7 cellular contexts compared by ENCODE assay signal in genomic region chr2:11750422-11750821, GRCh38. TPM values are rescaled to one million over a fixed set of nuclear protein-coding genes. Genes with fewer than 3 reads are reported as not detected.
DNase-seq lines count a peak whose midpoint lies in the region; ATAC-seq and TF ChIP-seq lines count a peak whose summit lies in the region.

No MANE protein-coding gene starts in this region.

- H3K27me3 ChIP-seq in vagina, result no peaks in the 10 kb centered on the region

- H3K4me3 Mint-ChIP-seq in CD14-positive monocyte, result no peak overlapping the region

- no peak overlapping the region for H3K27ac Mint-ChIP-seq in CD14-positive monocyte

- intact Hi-C loops in OCI-LY7 (cut with micrococcal nuclease; ENCODE audit: unreplicated experiment) (loop anchor here (5.0 kb wide), 2 partner anchors 297 to 1303 kb away; partner anchors contain the start of gene ODC1), vagina (cut with DNase I) (no loop called here), CD14-positive monocyte (cut with micrococcal nuclease) (no loop called here)

- CTCF ChIA-PET in OCI-LY7 (lab: Charles Lee; ENCODE audit: unreplicated experiment), result interaction anchor here (1.2 to 1.7 kb wide), 3 partner anchors 9 to 29 kb away, joined by 4 read pairs; no protein-coding TSS in a partner anchor

- TF ChIP-seq CTCF in OCI-LY7 (conservative IDR thresholded peaks at IDR 0.05; ENCODE audit: low read length), result no peak
- TF ChIP-seq CTCF in vagina (IDR thresholded peaks at IDR 0.05), result no peak
- TF ChIP-seq CTCF in CD14-positive monocyte (IDR thresholded peaks at IDR 0.05), result no peak

- H3K4me1 ChIP-seq in OCI-LY7 (ENCODE audit: insufficient read depth, low read length, poor library complexity, severe bottlenecking) (peaks cover 85% of the 10 kb centered on the region), vagina (peaks cover 75% of the 10 kb centered on the region)

- BruUV-seq in OCI-LY7 (replicated peaks; lab: Mats Ljungman, UMichigan), result no TSS peak

- H3K79me2 ChIP-seq in OCI-LY7 (ENCODE audit: insufficient read depth, low read depth, low read length), result peaks cover 75% of the 10 kb centered on the region

- no peak overlapping the region for H2AFZ ChIP-seq in OCI-LY7 (ENCODE audit: low read length)

- TF ChIP-seq POLR2A in vagina (IDR thresholded peaks at IDR 0.05), result no peak

- H3K4me2 ChIP-seq in OCI-LY7 (ENCODE audit: low read length), result peak overlapping the region; percentile 98

- no peaks in the 10 kb centered on the region for H3K9me3 Mint-ChIP-seq in CD14-positive monocyte

- peaks cover 73% of the 10 kb centered on the region for H3K4me1 Mint-ChIP-seq in CD14-positive monocyte

- DNase-seq in OCI-LY7 (ENCODE audit: low spot score), result peak; percentile 78
- no peak for DNase-seq in epithelial cell of prostate (ENCODE audit: low read depth, low spot score)
- no peak for DNase-seq in vagina (ENCODE audit: extremely low spot score in 2 of 2)
- no peak for DNase-seq in CD14-positive monocyte (ENCODE audit: low spot score)
- DNase-seq in NCI-H748 treated with DMSO at 0.1 percent for 48 hours (lab: John Stamatoyannopoulos, UW), result no peak

- H3K4me3 ChIP-seq in OCI-LY7 (ENCODE audit: low read depth, low read length, poor library complexity, severe bottlenecking) (peak overlapping the region; percentile 80), vagina (no peak overlapping the region)

- ATAC-seq in GM18873 (IDR thresholded peaks at IDR 0.05; ENCODE audit: low FRiP score, unreplicated experiment) (peak; percentile 38), HG02588 (IDR thresholded peaks at IDR 0.05; ENCODE audit: unreplicated experiment) (peak; percentile 36)

- H4K20me1 ChIP-seq in OCI-LY7 (ENCODE audit: insufficient read depth, low read length), result peaks cover 34% of the 10 kb centered on the region

- H3K9me3 ChIP-seq in OCI-LY7 (ENCODE audit: low read length) (no peaks in the 10 kb centered on the region), vagina (no peaks in the 10 kb centered on the region)

- POLR2A ChIA-PET in OCI-LY7 (lab: Charles Lee), result interaction anchor here (0.8 to 2.1 kb wide), 5 partner anchors 11 to 25 kb away, joined by 3 to 6 read pairs (median 4); no protein-coding TSS in a partner anchor

- H3K36me3 ChIP-seq in OCI-LY7 (ENCODE audit: insufficient read depth, low read length), result 0 out of 2 replicates have a peak, but pooled peaks cover 2% of the 10 kb centered on the region
- H3K36me3 ChIP-seq in vagina, result no peaks in the 10 kb centered on the region

- no peaks in the 10 kb centered on the region for H3K9me2 ChIP-seq in OCI-LY7 (ENCODE audit: insufficient read depth, low read length)

- H3K27me3 Mint-ChIP-seq in CD14-positive monocyte (ENCODE audit: low read depth in 3 of 3), result peaks cover 7 to 19% (median 16%) of the 10 kb centered on the region in 3 donors

- H3K27ac ChIP-seq in OCI-LY7 (ENCODE audit: low read depth, low read length, poor library complexity, severe bottlenecking) (peak overlapping the region; percentile 88), epithelial cell of prostate (peak overlapping the region; percentile 46), vagina (peak overlapping the region; percentile 25)

- H3K36me3 Mint-ChIP-seq in CD14-positive monocyte, result peaks cover 7 to 16% of the 10 kb centered on the region in 2 donors

RNA-seq across cellular contexts. Expression of gene LPIN1, which starts 4.0 kb away (rescaled TPM):
- 46.6 and 56.9 TPM in 2 replicates for total RNA-seq in OCI-LY7 (2014; rRNA removed; shearing (Covaris generic))
- total RNA-seq in OCI-LY7 (2022) (65.6 and 70.2 TPM in 2 replicates), vagina (67.5 TPM)
- polyA plus RNA-seq in CD14-positive monocyte, result 1 to 10 TPM; 1.8 to 2.7 TPM

Comparison
In these comparisons a context has a peak if more than half of its experiments do, and no peak if none do; other contexts are left out.
1. H3K27ac ChIP-seq: peak in every context shown above with its lines; median percentile 88 in OCI-LY7; 46 in epithelial cell of prostate; 25 in vagina.